ENCODE assay signal across 8 cellular contexts in genomic region chr15:101320501-101321052, GRCh38. TPM values are rescaled to one million over a fixed set of nuclear protein-coding genes. Genes with fewer than 3 reads are reported as not detected.
DNase-seq lines count a peak whose midpoint lies in the region; ATAC-seq and TF ChIP-seq lines count a peak whose summit lies in the region.

No MANE protein-coding gene starts in this region.

- ATAC-seq in GM19395 (IDR thresholded peaks at IDR 0.05; ENCODE audit: unreplicated experiment), result peak; percentile 91

- DNase-seq in NCI-H82 (lab: John Stamatoyannopoulos, UW) (peak; percentile 90), right atrium auricular region (ENCODE audit: low spot score) (peak; percentile 74), cerebellar cortex (ENCODE audit: low spot score) (no peak), retina (no peak), NCI-H1436 (lab: John Stamatoyannopoulos, UW) (no peak)
- peak; percentile 70 to 74 for DNase-seq in activated T-cell treated with anti-CD3 and anti-CD28 coated beads, Interleukin-2, amount 50 U/mL, for 48 hours
- DNase-seq in stimulated activated CD4-positive, alpha-beta T cell treated with anti-CD3 and anti-CD28 coated beads, Interleukin-4, amount 100 ng/mL, for 1 hour, result peak; percentile 46

- H3K27me3 ChIP-seq in right atrium auricular region, result no peaks in the 10 kb centered on the region

- no peaks in the 10 kb centered on the region for H3K36me3 ChIP-seq in right atrium auricular region

- no peaks in the 10 kb centered on the region for H3K4me1 ChIP-seq in right atrium auricular region

- H3K4me3 ChIP-seq in right atrium auricular region, result no peak overlapping the region

- no peak overlapping the region for H3K27ac ChIP-seq in right atrium auricular region

- no peak for TF ChIP-seq CTCF in right atrium auricular region (IDR thresholded peaks at IDR 0.05)

- H3K9me3 ChIP-seq in right atrium auricular region, result no peaks in the 10 kb centered on the region

RNA-seq across cellular contexts. Expression of gene SNRPA1, which starts 25.5 kb away (rescaled TPM):
- 10 to 100 TPM; 21.4 to 24.9 TPM for total RNA-seq in right atrium auricular region

RNA-seq across cellular contexts. Expression of gene SELENOS, which starts 43.3 kb away (rescaled TPM):
- total RNA-seq in right atrium auricular region, result 10 to 100 TPM; 52.4 to 60.6 TPM

Comparison
In these comparisons a context has a peak if more than half of its experiments do, and no peak if none do; other contexts are left out.
1. DNase-seq: peak in NCI-H82 (single experiment), activated T-cell treated with anti-CD3 and anti-CD28 coated beads, Interleukin-2, amount 50 U/mL, for 48 hours (2 of 2), right atrium auricular region (single experiment) and stimulated activated CD4-positive, alpha-beta T cell treated with anti-CD3 and anti-CD28 coated beads, Interleukin-4, amount 100 ng/mL, for 1 hour (single experiment); none in cerebellar cortex (single experiment), retina (single experiment) and NCI-H1436 (single experiment).